In the genomic region with DNA sequence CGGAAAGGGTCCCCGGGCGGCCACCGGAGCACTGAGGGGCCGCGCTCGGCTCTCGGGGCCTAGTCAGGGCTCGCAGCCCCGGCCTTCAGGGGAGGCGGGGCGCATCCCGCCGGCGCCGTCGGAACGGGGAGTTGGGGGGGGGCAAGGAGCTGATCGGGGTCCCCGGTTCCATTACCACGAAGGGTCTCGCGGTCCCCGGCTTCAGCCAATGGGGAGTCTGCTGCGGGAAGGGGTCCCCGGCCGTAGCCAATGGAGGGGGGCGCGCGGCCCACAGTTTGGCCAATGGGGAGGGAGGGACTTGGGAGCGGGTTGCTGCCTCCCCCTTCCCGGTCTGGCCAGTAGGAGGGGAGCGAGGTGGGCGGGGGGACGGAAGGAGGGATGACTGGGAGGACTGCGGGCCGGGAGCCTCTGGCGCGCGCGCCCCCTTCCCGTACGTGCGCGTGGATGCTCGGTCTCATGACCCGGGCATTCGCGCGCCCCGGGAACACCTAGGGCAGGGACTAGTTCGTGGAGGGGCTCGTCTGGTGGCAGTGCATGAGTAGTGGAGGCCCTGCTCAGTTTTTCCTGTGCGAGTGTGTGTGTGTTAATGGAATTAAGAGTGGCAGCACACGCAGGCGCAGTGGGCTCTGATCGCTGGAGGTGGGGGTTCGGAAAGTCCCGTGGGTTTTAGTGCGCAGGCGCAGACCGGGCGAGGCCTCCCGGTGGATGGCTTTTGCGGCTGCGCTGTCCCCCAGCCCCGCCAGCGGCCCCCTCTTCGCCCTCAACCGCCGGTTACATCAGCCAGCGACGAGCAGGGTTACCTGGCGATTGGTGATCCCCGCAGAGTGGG, we compare ENCODE assay signal across 8 cellular contexts. TPM values are rescaled to one million over a fixed set of nuclear protein-coding genes. Genes with fewer than 3 reads are reported as not detected.
DNase-seq lines count a peak whose midpoint lies in the region; ATAC-seq and TF ChIP-seq lines count a peak whose summit lies in the region.

No MANE protein-coding gene starts in this region.

- intact Hi-C loops in psoas muscle (cut with DNase I) = loop anchor here (2.0 to 5.0 kb wide), 3 partner anchors 21 to 123 kb away; a partner anchor contains a TSS

- H3K27ac Mint-ChIP-seq in T-helper 17 cell = peak overlapping the region; percentile 98

- H3K27me3 ChIP-seq in right atrium auricular region (no peaks in the 10 kb centered on the region), psoas muscle (ENCODE audit: insufficient read depth in 3 of 3, low read length in 2 of 3) (no peaks in the 10 kb centered on the region)

- 0% methylated on average over 50 to 75 of the region's 75 CpGs for WGBS in psoas muscle, 3 donors
- WGBS in urinary bladder = under 1% methylated on average over 75 of the region's 75 CpGs

- H3K9me3 ChIP-seq in T-helper 17 cell (ENCODE audit: control insufficient read depth, low read length, poor library complexity, severe bottlenecking) (no peaks in the 10 kb centered on the region), right atrium auricular region (no peaks in the 10 kb centered on the region), psoas muscle (no peaks in the 10 kb centered on the region)

- H3K4me1 ChIP-seq in right atrium auricular region (peaks cover 0 to 28% of the 10 kb centered on the region in 2 donors), psoas muscle (peaks cover 19% of the 10 kb centered on the region), urinary bladder (ENCODE audit: insufficient read depth) (no peaks in the 10 kb centered on the region)

- peaks cover 3% of the 10 kb centered on the region for H3K36me3 Mint-ChIP-seq in T-helper 17 cell (ENCODE audit: low read depth)

- ATAC-seq in GM18498 (IDR thresholded peaks at IDR 0.05; ENCODE audit: unreplicated experiment) = peak; percentile 66
- peak; percentile 62 for ATAC-seq in HG02943 (IDR thresholded peaks at IDR 0.05; ENCODE audit: low read depth, unreplicated experiment)
- ATAC-seq in T-helper 17 cell = peak; percentile 73
- ATAC-seq in psoas muscle = peak; percentile 91 to 92 (median 91)

- H3K27ac ChIP-seq in angular gyrus (ENCODE audit: low read depth, low read length) (peak overlapping the region; percentile 96), right atrium auricular region (peak overlapping the region; percentile 99), psoas muscle (peak overlapping the region; percentile 93), urinary bladder (ENCODE audit: low read depth) (peak overlapping the region; percentile 100)

- H3K27me3 Mint-ChIP-seq in T-helper 17 cell = no peaks in the 10 kb centered on the region

- peak; percentile 71 to 83 for DNase-seq in NCI-H187 (lab: John Stamatoyannopoulos, UW)
- peak; percentile 93 to 97 (median 94) for DNase-seq in T-helper 17 cell
- DNase-seq in right atrium auricular region (ENCODE audit: low spot score) = peak; percentile 96
- DNase-seq in psoas muscle = peak; percentile 98 to 99

- H3K4me3 ChIP-seq in right atrium auricular region (peak overlapping the region; percentile 92 to 99), psoas muscle (peak overlapping the region; percentile 84), urinary bladder (ENCODE audit: low read depth, low read length) (peak overlapping the region; percentile 100)

- peak overlapping the region; percentile 96 for H3K4me3 Mint-ChIP-seq in T-helper 17 cell

- TF ChIP-seq CTCF in right atrium auricular region (IDR thresholded peaks at IDR 0.05) = peak in 1 of 2 donors; percentile 49
- TF ChIP-seq CTCF in psoas muscle (IDR thresholded peaks at IDR 0.05) = no peak

- H3K4me1 Mint-ChIP-seq in T-helper 17 cell = peaks cover 27% of the 10 kb centered on the region

- H3K36me3 ChIP-seq in right atrium auricular region (peaks cover 37% of the 10 kb centered on the region), psoas muscle (ENCODE audit: insufficient read depth in 1 of 2, low read depth in 1 of 2) (peaks cover 0 to 40% of the 10 kb centered on the region in 2 donors), urinary bladder (ENCODE audit: insufficient read depth) (no peaks in the 10 kb centered on the region)

RNA-seq across cellular contexts. Expression of a gene that starts 1.1 kb away (rescaled TPM):
- total RNA-seq in T-helper 17 cell (100 to 1,000 TPM; 348 to 372 TPM), right atrium auricular region (10 to 100 TPM; 26.0 to 55.1 TPM), psoas muscle (10 to 100 TPM; 47.7 to 66.2 (median 55.4) TPM), urinary bladder (35.9 TPM)
- polyA plus RNA-seq in psoas muscle (10 to 100 TPM; 28.8 to 50.0 (median 37.2) TPM), urinary bladder (69.8 TPM)

RNA-seq across cellular contexts. Expression of a gene that starts 22.2 kb away (rescaled TPM):
- total RNA-seq in T-helper 17 cell = 100 to 1,000 TPM in 1 of 2 donors, 10 to 100 TPM in 1; 78.5 to 103 TPM
- 100 to 1,000 TPM; 122 to 165 TPM for total RNA-seq in right atrium auricular region
- total RNA-seq in psoas muscle = 100 to 1,000 TPM; 155 to 233 (median 187) TPM
- 100 to 1,000 TPM; 211 to 355 (median 240) TPM for polyA plus RNA-seq in psoas muscle
- total RNA-seq in urinary bladder = 44.4 TPM
- 148 TPM for polyA plus RNA-seq in urinary bladder

RNA-seq across cellular contexts. Expression of a gene that starts 39.7 kb away (rescaled TPM):
- 10 to 100 TPM; 69.1 to 77.7 TPM for total RNA-seq in T-helper 17 cell
- 10 to 100 TPM; 31.9 to 36.7 TPM for total RNA-seq in right atrium auricular region
- total RNA-seq in psoas muscle = 10 to 100 TPM; 22.9 to 44.6 (median 39.9) TPM
- 10 to 100 TPM; 21.0 to 47.5 (median 28.1) TPM for polyA plus RNA-seq in psoas muscle
- 7.5 TPM for total RNA-seq in urinary bladder
- 52.8 TPM for polyA plus RNA-seq in urinary bladder

RNA-seq across cellular contexts. Expression of a gene that starts 54.4 kb away (rescaled TPM):
- total RNA-seq in T-helper 17 cell = 1 to 10 TPM in 1 of 2 donors, under 1 TPM in 1; 0.75 to 1.7 TPM
- total RNA-seq in right atrium auricular region = under 1 TPM in 1 of 2 donors, not detected in 1; 0.26 TPM
- total RNA-seq in psoas muscle = 1,000 to 10,000 TPM in 3 of 4 donors, 100 to 1,000 TPM in 1; 639 to 2,539 (median 1,923) TPM
- 1,000 to 10,000 TPM in 2 of 3 donors, 100 to 1,000 TPM in 1; 169 to 1,914 (median 1,496) TPM for polyA plus RNA-seq in psoas muscle
- total RNA-seq in urinary bladder = 2.9 TPM
- 0.42 TPM for polyA plus RNA-seq in urinary bladder

Comparison
In these comparisons a context has a peak if more than half of its experiments do, and no peak if none do; other contexts are left out.
1. Peak in every context shown above with its lines: DNase-seq, ATAC-seq, H3K4me3 ChIP-seq and H3K27ac ChIP-seq.